15 cellular contexts compared by ENCODE assay signal in genomic region chr15:77781131-77782051, GRCh38.
"Had no signal": no experiment of that assay in that cellular context is flagged by ENCODE, and none has a peak within 500 bp of the region (broad histone marks: within the 10 kb centered on the region; RNA-seq: fewer than 3 reads in every experiment).

No MANE protein-coding gene starts in this region.

- H3K4me3 Mint-ChIP-seq: endodermal cell; memory B cell; natural killer cell; stimulated activated memory B cell treated with anti-CD40 and anti-IgM and Interleukin-4, amounts not matched to agents 10 μg/mL and 1 μg/mL and 100 μg/mL, for 72 hours had no signal

- H3K36me3 Mint-ChIP-seq: natural killer cell; stimulated activated memory B cell treated with anti-CD40 and anti-IgM and Interleukin-4, amounts not matched to agents 10 μg/mL and 1 μg/mL and 100 μg/mL, for 72 hours had no signal

- DNase-seq: effector CD8-positive, alpha-beta T cell; endodermal cell; foreskin fibroblast; gastrocnemius medialis; head of caudate nucleus; kidney; natural killer cell; psoas muscle; sigmoid colon; stimulated activated CD4-positive, alpha-beta T cell treated with anti-CD3 and anti-CD28 coated beads, Interleukin-4, amount 100 ng/mL, for 4 hours; stimulated activated naive CD8-positive, alpha-beta T cell treated with anti-CD3 and anti-CD28 coated beads, Interleukin-15, Interleukin-2, amounts not matched to agents 100 U/mL and 50 U/mL, for 24 hours; substantia nigra; upper lobe of left lung had no signal

- H3K27ac Mint-ChIP-seq: endodermal cell; memory B cell; natural killer cell; stimulated activated memory B cell treated with anti-CD40 and anti-IgM and Interleukin-4, amounts not matched to agents 10 μg/mL and 1 μg/mL and 100 μg/mL, for 72 hours had no signal

- H3K4me1 Mint-ChIP-seq: memory B cell; natural killer cell; stimulated activated memory B cell treated with anti-CD40 and anti-IgM and Interleukin-4, amounts not matched to agents 10 μg/mL and 1 μg/mL and 100 μg/mL, for 72 hours had no signal
